Comparison of ENCODE assay signal across 9 cellular contexts in the genomic region with DNA sequence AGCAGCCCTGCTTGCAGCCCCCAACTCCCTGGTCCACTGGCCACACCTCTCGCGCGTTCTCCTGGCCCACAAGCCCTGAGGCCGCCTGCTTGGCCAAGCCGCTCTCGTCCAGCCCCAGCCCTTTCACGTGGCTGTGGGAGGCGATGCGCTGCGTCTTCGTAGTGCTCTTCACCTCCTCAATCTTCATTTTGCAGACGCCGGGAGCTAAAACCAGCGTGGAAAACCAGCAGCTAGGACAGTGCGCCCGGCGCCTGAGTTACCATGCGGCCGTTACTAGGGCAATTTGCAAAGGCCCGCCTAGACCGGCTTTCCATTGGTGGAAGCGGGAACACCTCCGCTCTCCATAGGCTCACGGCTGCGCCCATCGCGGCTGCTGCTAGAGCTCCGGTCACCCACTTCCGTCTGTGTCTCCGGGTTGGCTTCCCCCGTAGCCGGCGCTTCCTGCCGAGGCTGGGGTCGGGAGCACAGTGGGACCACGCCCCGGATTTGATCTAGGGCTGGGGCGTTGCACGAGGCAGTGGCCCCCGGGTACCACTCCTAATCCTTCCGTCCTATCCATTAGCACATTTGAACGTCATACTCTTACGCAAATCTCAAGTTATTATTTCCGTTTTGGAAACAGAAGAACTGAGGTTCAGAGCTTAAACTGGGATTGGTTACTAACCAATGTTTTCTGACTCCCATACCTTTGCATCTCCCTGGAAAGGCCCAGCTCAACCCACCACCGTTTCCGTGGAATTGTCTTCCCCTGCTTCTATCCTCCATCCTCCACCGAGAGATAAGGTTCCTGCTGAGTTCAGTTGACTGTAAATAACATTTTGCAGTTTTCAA. TPM values are rescaled to one million over a fixed set of nuclear protein-coding genes. Genes with fewer than 3 reads are reported as not detected.
DNase-seq lines count a peak whose midpoint lies in the region; ATAC-seq, FAIRE-seq and TF ChIP-seq lines count a peak whose summit lies in the region.
"Had no signal": no experiment of that assay in that cellular context is flagged by ENCODE, and none has a peak within 500 bp of the region (broad histone marks: within the 10 kb centered on the region; RNA-seq: fewer than 3 reads in every experiment).

Gene RUVBL1 (minus strand): TSS at position 275 of the 831 bp plus-strand sequence. CDS start 88 bp downstream, at position 187.

- peak; percentile 65 for TF ChIP-seq POLR2A in GM19099 (IDR thresholded peaks at IDR 0.05; ENCODE audit: extremely low read depth, insufficient read length, low read depth)

- peak within 1 kb of the TSS; percentile 69 to 83 for H3K9ac ChIP-seq in kidney (ENCODE audit: low read length in 2 of 2)

- FAIRE-seq in kidney (lab: Jason Lieb, UNC): peak; percentile 74
- FAIRE-seq: islet of Langerhans had no signal

- H3K4me3 ChIP-seq in kidney (ENCODE audit: low read length in 2 of 2): peak within 1 kb of the TSS; percentile 92 to 93

- peaks cover 2 to 6% of the 10 kb centered on the region in 2 donors for H3K4me1 ChIP-seq in kidney (ENCODE audit: control insufficient read depth in 1 of 2, insufficient read depth in 1 of 2, low read depth in 1 of 2, low read length in 2 of 2)

- H3K9me3 ChIP-seq in kidney (ENCODE audit: control insufficient read depth in 1 of 2, low read length in 2 of 2): no peaks in the 10 kb centered on the region

- TF ChIP-seq CTCF in kidney (IDR thresholded peaks at IDR 0.05; ENCODE audit: borderline replicate concordance, extremely low read depth, insufficient read depth): no peak

- ATAC-seq in HG03432 (IDR thresholded peaks at IDR 0.05; ENCODE audit: unreplicated experiment): peak; percentile 98

- intact Hi-C loops in kidney (cut with DNase I): no loop called here

- peak; percentile 99 for DNase-seq in AG20443 (ENCODE audit: low spot score)
- peak; percentile 94 for DNase-seq in NCI-H510A (lab: John Stamatoyannopoulos, UW)
- DNase-seq in activated CD4-positive, alpha-beta T cell treated with anti-CD3 and anti-CD28 coated beads for 1 hour: peak; percentile 91
- DNase-seq in cerebellum (ENCODE audit: low spot score): peak; percentile 99
- DNase-seq in kidney: peak; percentile 99
- DNase-seq in stimulated activated CD4-positive, alpha-beta T cell treated with anti-CD3 and anti-CD28 coated beads, Interleukin-15, amount 100 ng/mL, for 24 hours: peak; percentile 98

- H3K36me3 ChIP-seq in kidney (ENCODE audit: control insufficient read depth in 1 of 2, insufficient read depth in 2 of 2, low read length in 2 of 2): no peaks in the 10 kb centered on the region

- peak within 1 kb of the TSS; percentile 54 to 73 for H3K27ac ChIP-seq in kidney (ENCODE audit: low read depth in 2 of 2, low read length in 2 of 2)

RNA-seq across cellular contexts. Expression of gene RUVBL1, which starts in this region (rescaled TPM):
- 30.8 TPM for total RNA-seq in cerebellum
- 32.7 TPM for total RNA-seq in kidney
- polyA plus RNA-seq in kidney (ENCODE audit: insufficient read depth, low read depth, low replicate concordance): 41.9 TPM

Comparison
In these comparisons a context has a peak if more than half of its experiments do, and no peak if none do; other contexts are left out.
1. Peak in every context shown above with its lines: DNase-seq, ATAC-seq, H3K4me3 ChIP-seq and H3K27ac ChIP-seq.